Comparison of ENCODE assay signal across 1 cellular context in genomic region chr9:123360161-123361085, GRCh38.
TF ChIP-seq lines count a peak whose summit lies in the region.

No MANE protein-coding gene starts in this region.

TF ChIP-seq in HCT116, 20 proteins besides CTCF, POLR2A, EP300 and RAD21 (continued from another document):
- TF ChIP-seq REST (IDR thresholded peaks at IDR 0.05; ENCODE audit: low read depth) (no peak), POLR2AphosphoS5 (IDR thresholded peaks at IDR 0.05; ENCODE audit: low read depth, low read length) (no peak), YY1 (IDR thresholded peaks at IDR 0.05; ENCODE audit: extremely low read depth, insufficient replicate concordance, low read depth, low read length) (no peak), CEBPB (IDR thresholded peaks at IDR 0.05; ENCODE audit: low read depth) (no peak), JUND (IDR thresholded peaks at IDR 0.05) (no peak), FOSL1 (IDR thresholded peaks at IDR 0.05; ENCODE audit: low read depth) (no peak), EGR1 (IDR thresholded peaks at IDR 0.05; ENCODE audit: low read depth) (no peak)
